In the genomic region with DNA sequence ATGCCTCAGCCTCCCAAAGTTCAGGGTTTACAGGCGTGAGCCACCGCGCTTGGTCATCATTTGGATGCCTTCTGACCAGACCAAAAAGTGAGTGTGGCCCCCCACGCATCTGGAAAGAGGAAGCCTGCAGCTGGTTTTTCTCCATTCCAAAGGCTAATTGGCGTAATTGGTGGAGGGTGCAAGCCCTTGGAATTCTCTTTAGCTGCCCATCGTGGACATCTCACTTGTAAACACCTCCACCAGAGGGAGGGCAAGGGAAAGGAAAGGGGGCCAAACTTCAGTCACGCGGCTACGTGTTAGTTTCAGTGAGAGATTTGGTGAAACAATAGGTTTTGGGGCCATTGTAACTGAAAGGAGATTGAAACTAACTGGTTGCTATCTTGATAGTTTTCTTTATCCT, we compare ENCODE assay signal across 19 cellular contexts. TPM values are rescaled to one million over a fixed set of nuclear protein-coding genes. Genes with fewer than 3 reads are reported as not detected.
DNase-seq lines count a peak whose midpoint lies in the region; ATAC-seq and TF ChIP-seq lines count a peak whose summit lies in the region.
"Had no signal": no experiment of that assay in that cellular context is flagged by ENCODE, and none has a peak within 500 bp of the region (broad histone marks: within the 10 kb centered on the region; RNA-seq: fewer than 3 reads in every experiment).

No MANE protein-coding gene starts in this region.

- H3K27me3 ChIP-seq in cardiac muscle cell (no peaks in the 10 kb centered on the region), heart right ventricle (no peaks in the 10 kb centered on the region), endodermal cell (ENCODE audit: control insufficient read depth, insufficient read depth, low read length, poor library complexity, severe bottlenecking) (no peaks in the 10 kb centered on the region), smooth muscle cell (ENCODE audit: low read depth) (no peaks in the 10 kb centered on the region)
- H3K27me3 ChIP-seq: body of pancreas, stomach had no signal

- intact Hi-C loops in heart right ventricle (cut with DNase I): loop anchor here in 6 of 10 donors (5.0 to 10.0 kb wide), 8 partner anchors 83 to 357 kb away; partner anchors contain the start of genes PRTFDC1 (in 3 of the 6), ENKUR (in 1 of the 6) and THNSL1 (in 1 of the 6)

- H3K4me3 ChIP-seq in cardiac muscle cell (no peak overlapping the region), heart right ventricle (no peak overlapping the region), NB4 (ENCODE audit: low read depth, low read length) (no peak overlapping the region), endodermal cell (ENCODE audit: low read length) (no peak overlapping the region), smooth muscle cell (no peak overlapping the region)
- H3K4me3 ChIP-seq: body of pancreas, mucosa of descending colon, stomach had no signal

- ATAC-seq in heart right ventricle (no peak), HG02973 (IDR thresholded peaks at IDR 0.05; ENCODE audit: unreplicated experiment) (no peak)
- ATAC-seq: body of pancreas, mucosa of descending colon had no signal

- TF ChIP-seq POLR2A in NB4 (IDR thresholded peaks at IDR 0.05; ENCODE audit: extremely low read depth, insufficient read length): no peak

- H3K4me2 ChIP-seq in smooth muscle cell: no peak overlapping the region

- H3K27me3 Mint-ChIP-seq in endodermal cell (ENCODE audit: insufficient read depth): no peaks in the 10 kb centered on the region
- H3K27me3 Mint-ChIP-seq: CD4-positive, alpha-beta T cell had no signal

- H3K36me3 ChIP-seq in cardiac muscle cell: no peaks in the 10 kb centered on the region
- H3K36me3 ChIP-seq in heart right ventricle: no peaks in the 10 kb centered on the region
- no peaks in the 10 kb centered on the region for H3K36me3 ChIP-seq in endodermal cell (ENCODE audit: control insufficient read depth, insufficient read depth, low read length)
- no peaks in the 10 kb centered on the region for H3K36me3 ChIP-seq in smooth muscle cell (ENCODE audit: low read depth)
- H3K36me3 ChIP-seq: stomach had no signal

- H3K4me3 Mint-ChIP-seq in endodermal cell: no peak overlapping the region
- H3K4me3 Mint-ChIP-seq: CD4-positive, alpha-beta T cell had no signal

- no peak overlapping the region for H3K27ac Mint-ChIP-seq in endodermal cell
- H3K27ac Mint-ChIP-seq: CD4-positive, alpha-beta T cell had no signal

- no peaks in the 10 kb centered on the region for H3K4me1 ChIP-seq in cardiac muscle cell (ENCODE audit: low read depth)
- peaks cover 0 to 7% (median 0%) of the 10 kb centered on the region in 9 donors for H3K4me1 ChIP-seq in heart right ventricle
- peaks cover 11% of the 10 kb centered on the region for H3K4me1 ChIP-seq in endodermal cell (ENCODE audit: control insufficient read depth, insufficient read depth, low read length)
- peaks cover 5% of the 10 kb centered on the region for H3K4me1 ChIP-seq in smooth muscle cell (ENCODE audit: low read depth)

- no peaks in the 10 kb centered on the region for H3K36me3 Mint-ChIP-seq in endodermal cell (ENCODE audit: low read depth)

- peak; percentile 13 for TF ChIP-seq CTCF in cardiac muscle cell (IDR thresholded peaks at IDR 0.05; ENCODE audit: low read depth, low read length)
- peak in 3 of 9 donors; percentile 7 to 13 (median 11) for TF ChIP-seq CTCF in heart right ventricle (IDR thresholded peaks at IDR 0.05)
- TF ChIP-seq CTCF in NB4 (IDR thresholded peaks at IDR 0.05; ENCODE audit: low read depth, low read length): no peak
- peak; percentile 65 for TF ChIP-seq CTCF in endodermal cell (conservative IDR thresholded peaks at IDR 0.05)
- TF ChIP-seq CTCF in smooth muscle cell (IDR thresholded peaks at IDR 0.05; ENCODE audit: borderline replicate concordance, insufficient read depth, poor library complexity, severe bottlenecking): peak; percentile 14

- H3K27ac ChIP-seq in cardiac muscle cell: no peak overlapping the region
- no peak overlapping the region for H3K27ac ChIP-seq in heart right ventricle
- H3K27ac ChIP-seq in endodermal cell (ENCODE audit: low read depth, low read length): no peak overlapping the region
- H3K27ac ChIP-seq in smooth muscle cell (ENCODE audit: low read depth): no peak overlapping the region
- H3K27ac ChIP-seq: body of pancreas, epithelial cell of prostate, stomach had no signal

- H3K9ac ChIP-seq in endodermal cell (ENCODE audit: extremely low read depth, low read length, poor library complexity, severe bottlenecking) (no peak overlapping the region), smooth muscle cell (ENCODE audit: low read depth) (no peak overlapping the region)

- 80 to 81% methylated on average over 9 of the region's 9 CpGs for WGBS in heart right ventricle, 2 donors
- WGBS in endodermal cell (ENCODE audit: insufficient coverage in 1 of 2, insufficient read length in 1 of 2), 2 experiments: 65 to 100% methylated on average over 1 to 9 of the region's 9 CpGs
- 54% methylated on average over 9 of the region's 9 CpGs for WGBS in smooth muscle cell (ENCODE audit: low lambda C conversion rate)

- H2AFZ ChIP-seq in smooth muscle cell (ENCODE audit: low read depth): no peak overlapping the region

- no peaks in the 10 kb centered on the region for H3K79me2 ChIP-seq in smooth muscle cell (ENCODE audit: low read depth)

- H4K20me1 ChIP-seq in smooth muscle cell (ENCODE audit: low read depth): no peaks in the 10 kb centered on the region

- peaks cover 14% of the 10 kb centered on the region for H3K4me1 Mint-ChIP-seq in endodermal cell

- H3K9me3 Mint-ChIP-seq in endodermal cell: no peaks in the 10 kb centered on the region
- H3K9me3 Mint-ChIP-seq: CD4-positive, alpha-beta T cell had no signal

- H3K9me3 ChIP-seq in cardiac muscle cell (ENCODE audit: low read depth) (no peaks in the 10 kb centered on the region), heart right ventricle (no peaks in the 10 kb centered on the region), endodermal cell (ENCODE audit: control insufficient read depth, low read length) (no peaks in the 10 kb centered on the region), smooth muscle cell (replicated peaks; ENCODE audit: low read depth) (no peaks in the 10 kb centered on the region)
- H3K9me3 ChIP-seq: body of pancreas, mucosa of descending colon, stomach had no signal

- H3F3A ChIP-seq in smooth muscle cell (ENCODE audit: low read depth): no peaks in the 10 kb centered on the region

- no peak for DNase-seq in cardiac muscle cell (ENCODE audit: low read depth in 1 of 2, low spot score in 1 of 2)
- no peak for DNase-seq in heart right ventricle
- DNase-seq in NB4 (ENCODE audit: low read depth): peak; percentile 10
- peak; percentile 78 for DNase-seq in endodermal cell
- DNase-seq in smooth muscle cell (lab: John Stamatoyannopoulos, UW; ENCODE audit: unreplicated experiment): no peak
- DNase-seq in NOMO-1 treated with DMSO at 0.1 percent for 48 hours (lab: John Stamatoyannopoulos, UW; ENCODE audit: unreplicated experiment): no peak
- DNase-seq in inferior parietal cortex (ENCODE audit: extremely low spot score): no peak
- DNase-seq: activated CD4-positive, CD25-positive, alpha-beta regulatory T cell; activated T-cell treated with anti-CD3 and anti-CD28 coated beads, Interleukin-2, amount 50 U/mL, for 48 hours; body of pancreas; CD4-positive, alpha-beta T cell; Kasumi-1; mucosa of descending colon; NCI-H345; Right ventricle myocardium superior; stimulated activated CD4-positive, alpha-beta T cell treated with anti-CD3 and anti-CD28 coated beads, Interleukin-4, amount 100 ng/mL, for 4 hours; stomach had no signal

RNA-seq across cellular contexts. Expression of gene ARHGAP21, which starts 4.1 kb away (rescaled TPM):
- total RNA-seq in cardiac muscle cell: 39.2 and 88.2 TPM in 2 replicates
- 24.0 and 34.8 TPM in 2 replicates for polyA plus RNA-seq in cardiac muscle cell
- total RNA-seq in heart right ventricle: 10 to 100 TPM; 35.2 to 52.3 (median 39.9) TPM
- polyA plus RNA-seq in heart right ventricle: 10 to 100 TPM; 23.0 to 47.2 TPM
- total RNA-seq in endodermal cell: 10 to 100 TPM; 51.6 to 69.7 TPM
- 88.3 TPM for polyA plus RNA-seq in endodermal cell (2013, experiment 1 of 2)
- polyA plus RNA-seq in endodermal cell (2013, experiment 2 of 2): 94.2 TPM
- total RNA-seq in smooth muscle cell: 59.1 and 66.0 TPM in 2 replicates
- polyA plus RNA-seq in smooth muscle cell: 8.9 and 11.8 TPM in 2 replicates

Comparison
In these comparisons a context has a peak if more than half of its experiments do, and no peak if none do; other contexts are left out.
1. DNase-seq: peak in NB4 (single experiment) and endodermal cell (single experiment); none in cardiac muscle cell (0 of 2), heart right ventricle (0 of 2), smooth muscle cell (single experiment), NOMO-1 treated with DMSO at 0.1 percent for 48 hours (single experiment) and inferior parietal cortex (single experiment).